Comparison of ENCODE assay signal across 23 cellular contexts in genomic region chr2:61109291-61109690, GRCh38. TPM values are rescaled to one million over a fixed set of nuclear protein-coding genes. Genes with fewer than 3 reads are reported as not detected.
A peak's percentile ranks its signal among the peaks of the same experiment; 100 is the strongest.
DNase-seq lines count a peak whose midpoint lies in the region; ATAC-seq, FAIRE-seq and TF ChIP-seq lines count a peak whose summit lies in the region.
"Had no signal": no experiment of that assay in that cellular context is flagged by ENCODE, and none has a peak within 500 bp of the region (broad histone marks: within the 10 kb centered on the region; RNA-seq: fewer than 3 reads in every experiment).

No MANE protein-coding gene starts in this region.

- no peaks in the 10 kb centered on the region for H3K4me1 ChIP-seq in aorta (ENCODE audit: control insufficient read depth in 1 of 2, insufficient read depth in 2 of 2, low read length in 2 of 2)
- H3K4me1 ChIP-seq: BE2C, Caco-2 had no signal

- H3K27me3 Mint-ChIP-seq in activated T-helper 17 cell treated with anti-CD3 and anti-CD28 coated beads, Interleukin-2, amount 50 U/mL, for 72 hours: no peaks in the 10 kb centered on the region
- H3K27me3 Mint-ChIP-seq: CD4-positive, CD25-positive, alpha-beta regulatory T cell had no signal

- DNase-seq in DMS53 (lab: John Stamatoyannopoulos, UW) (peak; percentile 71), NCI-H2107 treated with DMSO at 0.1 percent for 48 hours (lab: John Stamatoyannopoulos, UW; ENCODE audit: unreplicated experiment) (peak; percentile 64), foreskin fibroblast (peak; percentile 10 to 26), HTR-8/SVneo (ENCODE audit: insufficient read length, low spot score) (no peak), foreskin melanocyte (no peak), NCI-H2081 treated with DMSO at 0.1 percent for 48 hours (lab: John Stamatoyannopoulos, UW) (no peak), aorta (no peak)
- DNase-seq: BE2C; Caco-2; CD4-positive, CD25-positive, alpha-beta regulatory T cell; GF-D8; HCEC 1CT; KBM-7; MV-4-11; NCI-H1694 treated with DMSO at 0.1 percent for 48 hours; NCI-H524; NCI-H82; OCI-M1; RPMI8226 had no signal

- no peaks in the 10 kb centered on the region for H3K4me1 Mint-ChIP-seq in activated T-helper 17 cell treated with anti-CD3 and anti-CD28 coated beads, Interleukin-2, amount 50 U/mL, for 72 hours
- H3K4me1 Mint-ChIP-seq: CD4-positive, CD25-positive, alpha-beta regulatory T cell; GM23338 had no signal

- H3K4me3 Mint-ChIP-seq in activated T-helper 17 cell treated with anti-CD3 and anti-CD28 coated beads, Interleukin-2, amount 50 U/mL, for 72 hours: no peak overlapping the region
- H3K4me3 Mint-ChIP-seq: CD4-positive, CD25-positive, alpha-beta regulatory T cell; GM23338 had no signal

- no peak for TF ChIP-seq CTCF in foreskin fibroblast (IDR thresholded peaks at IDR 0.05; ENCODE audit: low read depth, low read length)

- no peaks in the 10 kb centered on the region for H3K36me3 ChIP-seq in aorta (ENCODE audit: control insufficient read depth in 1 of 2, insufficient read depth in 2 of 2, low read length in 1 of 2)
- H3K36me3 ChIP-seq: BE2C had no signal

- no peak for FAIRE-seq in HTR-8/SVneo (lab: Jason Lieb, UNC)
- FAIRE-seq: GM18507, HepG2 had no signal

- H3K36me3 Mint-ChIP-seq in activated T-helper 17 cell treated with anti-CD3 and anti-CD28 coated beads, Interleukin-2, amount 50 U/mL, for 72 hours (ENCODE audit: low read depth): peaks cover under 1% of the 10 kb centered on the region

- peak overlapping the region; percentile 58 for H3K27ac Mint-ChIP-seq in activated T-helper 17 cell treated with anti-CD3 and anti-CD28 coated beads, Interleukin-2, amount 50 U/mL, for 72 hours
- H3K27ac Mint-ChIP-seq: CD4-positive, CD25-positive, alpha-beta regulatory T cell; GM23338 had no signal

- no peaks in the 10 kb centered on the region for H3K27me3 ChIP-seq in aorta (ENCODE audit: control insufficient read depth in 1 of 2, insufficient read depth in 2 of 2, low read length in 1 of 2)
- H3K27me3 ChIP-seq: BE2C had no signal

- no peaks in the 10 kb centered on the region for H3K9me3 ChIP-seq in aorta (ENCODE audit: control insufficient read depth, low read length)
- H3K9me3 ChIP-seq: BE2C, Caco-2 had no signal

- H3K9me3 Mint-ChIP-seq in activated T-helper 17 cell treated with anti-CD3 and anti-CD28 coated beads, Interleukin-2, amount 50 U/mL, for 72 hours: no peaks in the 10 kb centered on the region

- no peak overlapping the region for H3K27ac ChIP-seq in aorta (ENCODE audit: low read depth in 1 of 2, low read length in 2 of 2)

- no peak overlapping the region for H3K4me3 ChIP-seq in foreskin fibroblast (ENCODE audit: low read depth in 1 of 2, low read length in 2 of 2)
- no peak overlapping the region for H3K4me3 ChIP-seq in aorta (ENCODE audit: low read length in 2 of 2)
- H3K4me3 ChIP-seq: GM23338 had no signal

- intact Hi-C loops in aorta (cut with DNase I): no loop called here

- ATAC-seq in activated T-helper 17 cell treated with anti-CD3 and anti-CD28 coated beads, Interleukin-2, amount 50 U/mL, for 72 hours (replicated peaks): no peak
- no peak for ATAC-seq in aorta (ENCODE audit: low FRiP score)
- ATAC-seq: GM23338, HepG2 had no signal

- WGBS in aorta, 2 donors: 81 to 82% methylated on average over 2 of the region's 2 CpGs

RNA-seq across cellular contexts. Expression of gene SANBR, which starts 43.6 kb away (rescaled TPM):
- total RNA-seq in activated T-helper 17 cell treated with anti-CD3 and anti-CD28 coated beads, Interleukin-2, amount 50 U/mL, for 72 hours: 1 to 10 TPM; 4.0 to 6.1 TPM
- total RNA-seq in aorta: 10 to 100 TPM in 1 of 2 donors, 1 to 10 TPM in 1; 9.8 to 17.7 TPM
- 1 to 10 TPM; 2.8 to 6.5 TPM for polyA plus RNA-seq in aorta

RNA-seq across cellular contexts. Expression of gene C2orf74, which starts 52.7 kb away (rescaled TPM):
- 10 to 100 TPM; 10.5 to 11.8 TPM for total RNA-seq in activated T-helper 17 cell treated with anti-CD3 and anti-CD28 coated beads, Interleukin-2, amount 50 U/mL, for 72 hours
- 10 to 100 TPM in 1 of 2 donors, 1 to 10 TPM in 1; 4.8 to 19.1 TPM for total RNA-seq in aorta
- polyA plus RNA-seq in aorta: 10 to 100 TPM; 19.1 to 69.0 TPM
- total RNA-seq: Caco-2 had no signal

Comparison
In these comparisons a context has a peak if more than half of its experiments do, and no peak if none do; other contexts are left out.
1. DNase-seq: peak in DMS53 (single experiment), NCI-H2107 treated with DMSO at 0.1 percent for 48 hours (single experiment) and foreskin fibroblast (2 of 2); none in HTR-8/SVneo (single experiment), foreskin melanocyte (single experiment), NCI-H2081 treated with DMSO at 0.1 percent for 48 hours (single experiment) and aorta (0 of 2).